In the genomic region with DNA sequence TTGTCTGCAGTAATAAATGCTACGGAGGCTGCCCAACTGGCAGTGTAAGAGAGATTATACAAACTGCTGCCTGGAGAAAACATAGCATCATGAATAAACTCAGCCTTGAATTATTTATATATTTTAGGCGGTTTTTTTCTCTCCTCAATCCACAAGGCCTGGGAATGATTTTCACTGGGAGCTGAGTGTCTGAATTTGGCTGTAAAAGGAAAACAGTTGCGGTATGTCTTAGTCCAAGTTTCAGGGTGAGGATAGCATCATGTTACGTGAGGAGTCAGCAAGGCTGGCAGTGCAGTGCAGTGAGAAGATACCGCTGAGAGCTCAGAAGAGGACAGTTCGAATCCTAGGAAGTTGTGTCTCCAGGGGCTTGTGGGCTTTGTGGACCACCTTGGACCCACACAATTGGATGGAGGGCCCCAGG, we compare ENCODE assay signal across 16 cellular contexts.
DNase-seq lines count a peak whose midpoint lies in the region; ATAC-seq and TF ChIP-seq lines count a peak whose summit lies in the region.
"Had no signal": no experiment of that assay in that cellular context is flagged by ENCODE, and none has a peak within 500 bp of the region (broad histone marks: within the 10 kb centered on the region; RNA-seq: fewer than 3 reads in every experiment).

No MANE protein-coding gene starts in this region.

- H3K36me3 ChIP-seq in adipocyte (ENCODE audit: control insufficient read depth, insufficient read depth, low read length, severe bottlenecking) = no peaks in the 10 kb centered on the region
- H3K36me3 ChIP-seq in sigmoid colon = no peaks in the 10 kb centered on the region

- H3K9ac ChIP-seq in adipocyte (ENCODE audit: low read length) = peak overlapping the region; percentile 69

- WGBS in sigmoid colon, 2 donors = 77 to 78% methylated on average over 6 of the region's 6 CpGs

- TF ChIP-seq CTCF in foreskin keratinocyte (conservative IDR thresholded peaks at IDR 0.05) (no peak), sigmoid colon (IDR thresholded peaks at IDR 0.05) (no peak)

- H3K27me3 ChIP-seq in adipocyte (replicated peaks; ENCODE audit: control insufficient read depth, insufficient read depth, low read length) = no peaks in the 10 kb centered on the region
- no peaks in the 10 kb centered on the region for H3K27me3 ChIP-seq in foreskin keratinocyte
- no peaks in the 10 kb centered on the region for H3K27me3 ChIP-seq in sigmoid colon

- intact Hi-C loops in sigmoid colon (cut with DNase I) = no loop called here

- no peak for ATAC-seq in foreskin keratinocyte
- ATAC-seq in GM21528 (IDR thresholded peaks at IDR 0.05; ENCODE audit: low FRiP score, unreplicated experiment) = no peak
- no peak for ATAC-seq in HG03565 (IDR thresholded peaks at IDR 0.05; ENCODE audit: unreplicated experiment)
- ATAC-seq in GM18873 (IDR thresholded peaks at IDR 0.05; ENCODE audit: low FRiP score, unreplicated experiment) = no peak
- ATAC-seq: activated CD8-positive, alpha-beta T cell treated with anti-CD3 and anti-CD28 coated beads for 36 hours; CD8-positive, alpha-beta T cell; K562 had no signal

- peak in 1 of 4 donors; percentile 36 for TF ChIP-seq EP300 in sigmoid colon (IDR thresholded peaks at IDR 0.05)

- TF ChIP-seq POLR2A in sigmoid colon (IDR thresholded peaks at IDR 0.05) = no peak

- H3K27ac ChIP-seq in foreskin keratinocyte (peak overlapping the region; percentile 90), sigmoid colon (peak overlapping the region; percentile 16 to 90 (median 76))

- DNase-seq in EL (peak; percentile 82), adipocyte (ENCODE audit: low read depth) (peak; percentile 93), foreskin keratinocyte (no peak), sigmoid colon (peak; percentile 76), NCI-H1930 (lab: John Stamatoyannopoulos, UW) (no peak)
- DNase-seq: activated CD8-positive, alpha-beta T cell treated with anti-CD3 and anti-CD28 coated beads for 36 hours; activated naive CD4-positive, alpha-beta T cell; CD8-positive, alpha-beta T cell; effector CD4-positive, alpha-beta T cell; H9; naive B cell; OCI-M1 had no signal

- H3K4me1 ChIP-seq in adipocyte (ENCODE audit: control insufficient read depth, insufficient read depth, low read length) = peaks cover 58% of the 10 kb centered on the region
- peaks cover 29% of the 10 kb centered on the region for H3K4me1 ChIP-seq in foreskin keratinocyte
- peaks cover 0 to 33% (median 29%) of the 10 kb centered on the region in 4 donors for H3K4me1 ChIP-seq in sigmoid colon

- H3K9me3 ChIP-seq in adipocyte (ENCODE audit: control insufficient read depth, low read length) (no peaks in the 10 kb centered on the region), sigmoid colon (no peaks in the 10 kb centered on the region)

- H3K4me3 ChIP-seq in adipocyte (ENCODE audit: low read length) (no peak overlapping the region), sigmoid colon (no peak overlapping the region)
- H3K4me3 ChIP-seq: K562 had no signal

Comparison
In these comparisons a context has a peak if more than half of its experiments do, and no peak if none do; other contexts are left out.
1. DNase-seq: peak in EL (single experiment), adipocyte (single experiment) and sigmoid colon (single experiment); none in foreskin keratinocyte (0 of 2) and NCI-H1930 (0 of 2).